In the genomic region with DNA sequence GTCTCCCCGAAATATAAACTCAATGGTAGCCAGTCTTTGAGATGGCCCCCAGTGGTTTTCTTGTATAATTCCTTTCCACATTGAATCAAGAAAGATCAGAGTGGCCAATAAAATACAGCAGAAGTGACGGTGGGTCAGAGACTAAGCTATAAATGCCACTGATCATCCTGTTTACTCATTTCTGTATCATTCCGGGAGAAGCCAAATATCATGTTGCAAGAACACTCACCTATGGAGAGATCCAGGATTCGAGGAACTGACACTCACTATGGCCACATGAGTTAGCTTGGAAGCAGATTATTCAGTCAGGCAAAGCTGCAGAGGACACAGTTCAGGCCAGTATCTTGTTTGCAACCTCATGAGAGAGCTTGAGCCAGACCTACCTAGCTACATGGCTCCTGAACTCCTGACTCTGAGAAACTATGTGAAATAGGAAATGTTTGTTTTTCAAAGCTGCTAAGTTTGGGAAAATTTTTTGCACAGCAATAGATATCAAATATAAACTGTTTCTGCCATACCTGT, we compare ENCODE assay signal across 27 cellular contexts.
"Had no signal": no experiment of that assay in that cellular context is flagged by ENCODE, and none has a peak within 500 bp of the region (broad histone marks: within the 10 kb centered on the region; RNA-seq: fewer than 3 reads in every experiment).

No MANE protein-coding gene starts in this region.

- H3K36me3 ChIP-seq: ascending aorta, breast epithelium had no signal

- H3K4me3 ChIP-seq: ascending aorta, breast epithelium, coronary artery, dorsolateral prefrontal cortex had no signal

- FAIRE-seq: frontal cortex, TTC549 had no signal

- H3K27ac ChIP-seq: ascending aorta, breast epithelium, coronary artery, dorsolateral prefrontal cortex, VCaP had no signal

- H3K9me3 ChIP-seq: ascending aorta, breast epithelium had no signal

- ATAC-seq: activated naive CD4-positive, alpha-beta T cell treated with anti-CD3 and anti-CD28 coated beads, Interleukin-2, amount 50 U/mL, for 72 hours; activated T-cell treated with anti-CD3 and anti-CD28 coated beads, Interleukin-2, amount 50 U/mL, for 72 hours; WTC11 had no signal

- H3K27me3 ChIP-seq: ascending aorta, breast epithelium, dorsolateral prefrontal cortex had no signal

- H3K4me1 ChIP-seq: ascending aorta, breast epithelium had no signal

- DNase-seq: activated CD4-positive, alpha-beta memory T cell treated with anti-CD3 and anti-CD28 coated beads, Interleukin-2, amount 10 ng/mL, durations not matched to agents 7 days and 5 days; activated CD4-positive, alpha-beta T cell treated with anti-CD3 and anti-CD28 coated beads for 1 hour; activated CD4-positive, alpha-beta T cell treated with anti-CD3 and anti-CD28 coated beads for 4 hours; activated CD4-positive, alpha-beta T cell treated with anti-CD3 and anti-CD28 coated beads, Interleukin-2, amount 10 ng/mL, durations not matched to agents 7 days and 5 days; activated CD4-positive, alpha-beta T cell treated with anti-CD3 and anti-CD28 coated beads, Interleukin-2, amount 50 U/mL, for 4 hours; activated CD8-positive, alpha-beta memory T cell treated with anti-CD3 and anti-CD28 coated beads, Interleukin-2, amount 50 U/mL, for 48 hours; activated gamma-delta T cell; activated naive CD4-positive, alpha-beta T cell; activated naive CD4-positive, alpha-beta T cell treated with anti-CD3 and anti-CD28 coated beads, Interleukin-2, amount 10 ng/mL, durations not matched to agents 7 days and 5 days; activated naive CD8-positive, alpha-beta T cell treated with anti-CD3 and anti-CD28 coated beads, Interleukin-2, amount 10 ng/mL, durations not matched to agents 7 days and 5 days; activated T-cell treated with anti-CD3 and anti-CD28 coated beads for 4 hours; activated T-cell treated with anti-CD3 and anti-CD28 coated beads, Interleukin-2, amount 50 U/mL, for 24 hours; activated T-cell treated with anti-CD3 and anti-CD28 coated beads, Interleukin-2, amount 50 U/mL, for 72 hours; dorsolateral prefrontal cortex; effector memory CD4-positive, alpha-beta T cell; endodermal cell; foreskin fibroblast; head of caudate nucleus; T-helper 2 cell had no signal
